In the genomic region with DNA sequence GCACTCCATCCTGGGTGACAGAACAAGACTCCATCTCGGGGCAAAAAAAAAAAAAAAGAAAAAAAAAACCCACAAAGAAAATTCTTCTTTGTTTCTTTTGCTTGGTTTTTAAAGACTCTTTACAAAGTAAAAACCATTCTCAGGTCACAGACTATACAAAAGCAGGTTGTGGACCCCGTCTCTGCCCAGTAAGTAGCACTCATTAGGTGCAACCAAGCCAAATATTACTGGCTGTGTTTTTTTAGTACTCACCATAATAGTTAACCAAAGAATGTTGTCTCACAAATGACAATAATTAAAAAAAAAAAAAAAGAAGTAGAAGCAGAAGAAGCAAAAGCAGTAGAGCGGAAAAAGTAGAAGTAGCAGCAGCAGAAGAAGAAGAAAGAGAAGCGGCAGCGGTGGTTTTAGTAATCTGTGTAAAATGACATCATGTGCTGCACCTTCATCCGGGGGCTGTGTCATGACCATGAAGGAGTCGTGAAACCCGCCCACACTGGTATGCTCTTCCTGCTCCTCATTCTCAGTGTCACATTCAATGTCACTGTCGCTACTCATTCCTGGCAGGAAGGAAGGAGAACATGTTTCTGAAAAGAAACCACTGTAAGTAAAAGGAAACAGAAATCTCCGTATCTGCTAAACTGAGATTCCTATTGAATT, we compare ENCODE assay signal across 8 cellular contexts.
A peak's percentile ranks its signal among the peaks of the same experiment; 100 is the strongest.
DNase-seq lines count a peak whose midpoint lies in the region; ATAC-seq lines count a peak whose summit lies in the region.

No MANE protein-coding gene starts in this region.

- H3K4me3 ChIP-seq in adipocyte (ENCODE audit: low read length) = no peak overlapping the region

- ATAC-seq in GM18870 (IDR thresholded peaks at IDR 0.05; ENCODE audit: unreplicated experiment) = peak; percentile 76
- peak; percentile 90 for ATAC-seq in HG03025 (IDR thresholded peaks at IDR 0.05; ENCODE audit: low FRiP score, unreplicated experiment)

- peak; percentile 29 to 89 (median 50) for DNase-seq in T-helper 1 cell
- DNase-seq in adipocyte (ENCODE audit: low read depth) = peak; percentile 76
- DNase-seq in left kidney (ENCODE audit: low read depth, low spot score) = peak; percentile 78
- peak; percentile 53 to 65 (median 62) for DNase-seq in stimulated activated CD4-positive, alpha-beta T cell treated with anti-CD3 and anti-CD28 coated beads, TNF-alpha, amount 100 ng/mL, for 48 hours (ENCODE audit: low read depth in 3 of 3)
- no peak for DNase-seq in NCI-H1105 treated with DMSO at 0.1 percent for 48 hours (lab: John Stamatoyannopoulos, UW)
- no peak for DNase-seq in NCI-H1436 (lab: John Stamatoyannopoulos, UW)

- no peaks in the 10 kb centered on the region for H3K9me3 ChIP-seq in adipocyte (ENCODE audit: control insufficient read depth, low read length)

- H3K4me1 ChIP-seq in adipocyte (ENCODE audit: control insufficient read depth, insufficient read depth, low read length) = peaks cover 12% of the 10 kb centered on the region

- peaks cover 25% of the 10 kb centered on the region for H3K36me3 ChIP-seq in adipocyte (ENCODE audit: control insufficient read depth, insufficient read depth, low read length, severe bottlenecking)

- no peaks in the 10 kb centered on the region for H3K27me3 ChIP-seq in adipocyte (replicated peaks; ENCODE audit: control insufficient read depth, insufficient read depth, low read length)

- no peak overlapping the region for H3K9ac ChIP-seq in adipocyte (ENCODE audit: low read length)

Comparison
In these comparisons a context has a peak if more than half of its experiments do, and no peak if none do; other contexts are left out.
1. DNase-seq: peak in T-helper 1 cell (5 of 5), adipocyte (single experiment), left kidney (single experiment) and stimulated activated CD4-positive, alpha-beta T cell treated with anti-CD3 and anti-CD28 coated beads, TNF-alpha, amount 100 ng/mL, for 48 hours (3 of 3); none in NCI-H1105 treated with DMSO at 0.1 percent for 48 hours (single experiment) and NCI-H1436 (single experiment).